In genomic region chr12:58528266-58528665, GRCh38 we compare ENCODE assay signal across 15 cellular contexts.
"Had no signal": no experiment of that assay in that cellular context is flagged by ENCODE, and none has a peak within 500 bp of the region (broad histone marks: within the 10 kb centered on the region; RNA-seq: fewer than 3 reads in every experiment).

No MANE protein-coding gene starts in this region.

- H3K36me3 ChIP-seq: breast epithelium, esophagus squamous epithelium, gastroesophageal sphincter, tibial artery had no signal

- FAIRE-seq: endometrium had no signal

- H3K27ac ChIP-seq: breast epithelium had no signal

- H3K4me1 ChIP-seq: breast epithelium had no signal

- H3K9me3 Mint-ChIP-seq: T-helper 2 cell treated with Interferon-gamma antibody and Interleukin-4, amounts not matched to agents 5 μg/mL and 100 μg/mL, for 36 hours had no signal

- H3K4me3 Mint-ChIP-seq: stimulated activated effector memory CD8-positive, alpha-beta T cell treated with anti-CD3 and anti-CD28 coated beads, Interleukin-12 subunit alpha, Interleukin-12 subunit beta, amount 100 ng/mL, for 72 hours; T-helper 2 cell treated with Interferon-gamma antibody and Interleukin-4, amounts not matched to agents 5 μg/mL and 100 μg/mL, for 36 hours had no signal

- H3K27ac Mint-ChIP-seq: activated naive CD4-positive, alpha-beta T cell treated with anti-CD3 and anti-CD28 coated beads, Interleukin-2, amount 50 U/mL, for 72 hours; stimulated activated effector memory CD8-positive, alpha-beta T cell treated with anti-CD3 and anti-CD28 coated beads, Interleukin-12 subunit alpha, Interleukin-12 subunit beta, amount 100 ng/mL, for 72 hours; T-helper 2 cell treated with Interferon-gamma antibody and Interleukin-4, amounts not matched to agents 5 μg/mL and 100 μg/mL, for 36 hours had no signal

- H3K36me3 Mint-ChIP-seq: activated naive CD4-positive, alpha-beta T cell treated with anti-CD3 and anti-CD28 coated beads, Interleukin-2, amount 50 U/mL, for 72 hours; stimulated activated effector memory CD8-positive, alpha-beta T cell treated with anti-CD3 and anti-CD28 coated beads, Interleukin-12 subunit alpha, Interleukin-12 subunit beta, amount 100 ng/mL, for 72 hours had no signal

- H3K27me3 ChIP-seq: breast epithelium, esophagus squamous epithelium, gastroesophageal sphincter, tibial artery had no signal

- DNase-seq: activated CD4-positive, alpha-beta T cell treated with anti-CD3 and anti-CD28 coated beads, Interleukin-2, amount 50 U/mL, for 1 hour; activated effector memory CD4-positive, alpha-beta T cell treated with anti-CD3 and anti-CD28 coated beads, Interleukin-2, amount 50 U/mL, for 16 hours; activated T-cell treated with anti-CD3 and anti-CD28 coated beads, Interleukin-2, amount 50 U/mL, for 1 hour; amygdala; esophagus squamous epithelium; left ventricle myocardium superior; mesendoderm; retina; tibial artery had no signal

- H3K4me3 ChIP-seq: breast epithelium, esophagus squamous epithelium, gastroesophageal sphincter, tibial artery had no signal

- H3K4me1 Mint-ChIP-seq: stimulated activated effector memory CD8-positive, alpha-beta T cell treated with anti-CD3 and anti-CD28 coated beads, Interleukin-12 subunit alpha, Interleukin-12 subunit beta, amount 100 ng/mL, for 72 hours had no signal

- H3K9me3 ChIP-seq: breast epithelium, esophagus squamous epithelium, gastroesophageal sphincter, tibial artery had no signal
